In the genomic region with DNA sequence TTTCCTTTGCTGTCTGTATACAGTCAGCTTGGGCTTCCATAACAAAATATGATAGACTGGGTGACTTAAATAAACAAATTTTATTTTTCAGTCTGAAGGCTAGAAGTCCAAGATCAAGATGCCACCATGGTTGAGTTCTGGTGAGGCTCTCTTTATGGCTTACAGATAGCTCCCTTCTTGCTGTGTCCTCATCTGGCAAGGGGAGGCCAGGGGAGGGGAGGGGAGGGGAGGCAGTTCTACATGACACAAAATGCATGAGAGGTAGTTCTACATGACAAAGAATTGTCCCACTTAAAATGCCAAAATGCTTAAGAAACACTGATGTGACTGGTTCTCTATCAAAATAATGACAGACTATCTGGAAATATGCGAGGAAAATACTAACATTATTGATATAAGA, we compare ENCODE assay signal across 1 cellular context.
TF ChIP-seq lines count a peak whose summit lies in the region.

No MANE protein-coding gene starts in this region.

TF ChIP-seq in WTC11, 78 proteins besides CTCF, POLR2A, EP300 and RAD21 (continued from another document):
- no peak for TF ChIP-seq ATF2 (CRISPR knock-in tag; IDR thresholded peaks at IDR 0.05; ENCODE audit: borderline replicate concordance, low read depth)
- TF ChIP-seq, protein P1, sequence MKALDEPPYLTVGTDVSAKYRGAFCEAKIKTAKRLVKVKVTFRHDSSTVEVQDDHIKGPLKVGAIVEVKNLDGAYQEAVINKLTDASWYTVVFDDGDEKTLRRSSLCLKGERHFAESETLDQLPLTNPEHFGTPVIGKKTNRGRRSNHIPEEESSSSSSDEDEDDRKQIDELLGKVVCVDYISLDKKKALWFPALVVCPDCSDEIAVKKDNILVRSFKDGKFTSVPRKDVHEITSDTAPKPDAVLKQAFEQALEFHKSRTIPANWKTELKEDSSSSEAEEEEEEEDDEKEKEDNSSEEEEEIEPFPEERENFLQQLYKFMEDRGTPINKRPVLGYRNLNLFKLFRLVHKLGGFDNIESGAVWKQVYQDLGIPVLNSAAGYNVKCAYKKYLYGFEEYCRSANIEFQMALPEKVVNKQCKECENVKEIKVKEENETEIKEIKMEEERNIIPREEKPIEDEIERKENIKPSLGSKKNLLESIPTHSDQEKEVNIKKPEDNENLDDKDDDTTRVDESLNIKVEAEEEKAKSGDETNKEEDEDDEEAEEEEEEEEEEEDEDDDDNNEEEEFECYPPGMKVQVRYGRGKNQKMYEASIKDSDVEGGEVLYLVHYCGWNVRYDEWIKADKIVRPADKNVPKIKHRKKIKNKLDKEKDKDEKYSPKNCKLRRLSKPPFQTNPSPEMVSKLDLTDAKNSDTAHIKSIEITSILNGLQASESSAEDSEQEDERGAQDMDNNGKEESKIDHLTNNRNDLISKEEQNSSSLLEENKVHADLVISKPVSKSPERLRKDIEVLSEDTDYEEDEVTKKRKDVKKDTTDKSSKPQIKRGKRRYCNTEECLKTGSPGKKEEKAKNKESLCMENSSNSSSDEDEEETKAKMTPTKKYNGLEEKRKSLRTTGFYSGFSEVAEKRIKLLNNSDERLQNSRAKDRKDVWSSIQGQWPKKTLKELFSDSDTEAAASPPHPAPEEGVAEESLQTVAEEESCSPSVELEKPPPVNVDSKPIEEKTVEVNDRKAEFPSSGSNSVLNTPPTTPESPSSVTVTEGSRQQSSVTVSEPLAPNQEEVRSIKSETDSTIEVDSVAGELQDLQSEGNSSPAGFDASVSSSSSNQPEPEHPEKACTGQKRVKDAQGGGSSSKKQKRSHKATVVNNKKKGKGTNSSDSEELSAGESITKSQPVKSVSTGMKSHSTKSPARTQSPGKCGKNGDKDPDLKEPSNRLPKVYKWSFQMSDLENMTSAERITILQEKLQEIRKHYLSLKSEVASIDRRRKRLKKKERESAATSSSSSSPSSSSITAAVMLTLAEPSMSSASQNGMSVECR (CRISPR knock-in tag; IDR thresholded peaks at IDR 0.05; ENCODE audit: borderline replicate concordance): no peak
- TF ChIP-seq, protein P2, sequence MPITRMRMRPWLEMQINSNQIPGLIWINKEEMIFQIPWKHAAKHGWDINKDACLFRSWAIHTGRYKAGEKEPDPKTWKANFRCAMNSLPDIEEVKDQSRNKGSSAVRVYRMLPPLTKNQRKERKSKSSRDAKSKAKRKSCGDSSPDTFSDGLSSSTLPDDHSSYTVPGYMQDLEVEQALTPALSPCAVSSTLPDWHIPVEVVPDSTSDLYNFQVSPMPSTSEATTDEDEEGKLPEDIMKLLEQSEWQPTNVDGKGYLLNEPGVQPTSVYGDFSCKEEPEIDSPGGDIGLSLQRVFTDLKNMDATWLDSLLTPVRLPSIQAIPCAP (CRISPR knock-in tag; IDR thresholded peaks at IDR 0.05): no peak
- TF ChIP-seq E2F4 (CRISPR knock-in tag; IDR thresholded peaks at IDR 0.05; ENCODE audit: borderline replicate concordance, low read depth): no peak
- TF ChIP-seq AFF4 (CRISPR knock-in tag; IDR thresholded peaks at IDR 0.05; ENCODE audit: borderline replicate concordance): no peak
- TF ChIP-seq ZNF232 (CRISPR knock-in tag; IDR thresholded peaks at IDR 0.05): no peak
- no peak for TF ChIP-seq KAT7 (CRISPR knock-in tag; IDR thresholded peaks at IDR 0.05; ENCODE audit: borderline replicate concordance)
- TF ChIP-seq ZNF423 (CRISPR knock-in tag; IDR thresholded peaks at IDR 0.05): no peak
- TF ChIP-seq, protein P3, sequence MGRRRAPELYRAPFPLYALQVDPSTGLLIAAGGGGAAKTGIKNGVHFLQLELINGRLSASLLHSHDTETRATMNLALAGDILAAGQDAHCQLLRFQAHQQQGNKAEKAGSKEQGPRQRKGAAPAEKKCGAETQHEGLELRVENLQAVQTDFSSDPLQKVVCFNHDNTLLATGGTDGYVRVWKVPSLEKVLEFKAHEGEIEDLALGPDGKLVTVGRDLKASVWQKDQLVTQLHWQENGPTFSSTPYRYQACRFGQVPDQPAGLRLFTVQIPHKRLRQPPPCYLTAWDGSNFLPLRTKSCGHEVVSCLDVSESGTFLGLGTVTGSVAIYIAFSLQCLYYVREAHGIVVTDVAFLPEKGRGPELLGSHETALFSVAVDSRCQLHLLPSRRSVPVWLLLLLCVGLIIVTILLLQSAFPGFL (CRISPR knock-in tag; IDR thresholded peaks at IDR 0.05; ENCODE audit: borderline replicate concordance): no peak
- TF ChIP-seq PRRX2 (CRISPR knock-in tag; IDR thresholded peaks at IDR 0.05): no peak
- TF ChIP-seq TEAD1 (CRISPR knock-in tag; IDR thresholded peaks at IDR 0.05): no peak
- no peak for TF ChIP-seq ZBTB21 (CRISPR knock-in tag; IDR thresholded peaks at IDR 0.05; ENCODE audit: borderline replicate concordance)
- no peak for TF ChIP-seq ZNF425 (CRISPR knock-in tag; conservative IDR thresholded peaks at IDR 0.05)
- TF ChIP-seq FOXJ3 (CRISPR knock-in tag; IDR thresholded peaks at IDR 0.05; ENCODE audit: borderline replicate concordance): no peak
- TF ChIP-seq NFE2L1 (CRISPR knock-in tag; IDR thresholded peaks at IDR 0.05): no peak
- TF ChIP-seq, protein P4, sequence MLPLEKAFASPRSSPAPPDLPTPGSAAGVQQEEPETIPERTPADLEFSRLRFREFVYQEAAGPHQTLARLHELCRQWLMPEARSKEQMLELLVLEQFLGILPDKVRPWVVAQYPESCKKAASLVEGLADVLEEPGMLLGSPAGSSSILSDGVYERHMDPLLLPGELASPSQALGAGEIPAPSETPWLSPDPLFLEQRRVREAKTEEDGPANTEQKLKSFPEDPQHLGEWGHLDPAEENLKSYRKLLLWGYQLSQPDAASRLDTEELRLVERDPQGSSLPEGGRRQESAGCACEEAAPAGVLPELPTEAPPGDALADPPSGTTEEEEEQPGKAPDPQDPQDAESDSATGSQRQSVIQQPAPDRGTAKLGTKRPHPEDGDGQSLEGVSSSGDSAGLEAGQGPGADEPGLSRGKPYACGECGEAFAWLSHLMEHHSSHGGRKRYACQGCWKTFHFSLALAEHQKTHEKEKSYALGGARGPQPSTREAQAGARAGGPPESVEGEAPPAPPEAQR (CRISPR knock-in tag; IDR thresholded peaks at IDR 0.05): no peak
- TF ChIP-seq, protein P5, sequence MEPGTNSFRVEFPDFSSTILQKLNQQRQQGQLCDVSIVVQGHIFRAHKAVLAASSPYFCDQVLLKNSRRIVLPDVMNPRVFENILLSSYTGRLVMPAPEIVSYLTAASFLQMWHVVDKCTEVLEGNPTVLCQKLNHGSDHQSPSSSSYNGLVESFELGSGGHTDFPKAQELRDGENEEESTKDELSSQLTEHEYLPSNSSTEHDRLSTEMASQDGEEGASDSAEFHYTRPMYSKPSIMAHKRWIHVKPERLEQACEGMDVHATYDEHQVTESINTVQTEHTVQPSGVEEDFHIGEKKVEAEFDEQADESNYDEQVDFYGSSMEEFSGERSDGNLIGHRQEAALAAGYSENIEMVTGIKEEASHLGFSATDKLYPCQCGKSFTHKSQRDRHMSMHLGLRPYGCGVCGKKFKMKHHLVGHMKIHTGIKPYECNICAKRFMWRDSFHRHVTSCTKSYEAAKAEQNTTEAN (CRISPR knock-in tag; IDR thresholded peaks at IDR 0.05): no peak
- TF ChIP-seq, protein P6, sequence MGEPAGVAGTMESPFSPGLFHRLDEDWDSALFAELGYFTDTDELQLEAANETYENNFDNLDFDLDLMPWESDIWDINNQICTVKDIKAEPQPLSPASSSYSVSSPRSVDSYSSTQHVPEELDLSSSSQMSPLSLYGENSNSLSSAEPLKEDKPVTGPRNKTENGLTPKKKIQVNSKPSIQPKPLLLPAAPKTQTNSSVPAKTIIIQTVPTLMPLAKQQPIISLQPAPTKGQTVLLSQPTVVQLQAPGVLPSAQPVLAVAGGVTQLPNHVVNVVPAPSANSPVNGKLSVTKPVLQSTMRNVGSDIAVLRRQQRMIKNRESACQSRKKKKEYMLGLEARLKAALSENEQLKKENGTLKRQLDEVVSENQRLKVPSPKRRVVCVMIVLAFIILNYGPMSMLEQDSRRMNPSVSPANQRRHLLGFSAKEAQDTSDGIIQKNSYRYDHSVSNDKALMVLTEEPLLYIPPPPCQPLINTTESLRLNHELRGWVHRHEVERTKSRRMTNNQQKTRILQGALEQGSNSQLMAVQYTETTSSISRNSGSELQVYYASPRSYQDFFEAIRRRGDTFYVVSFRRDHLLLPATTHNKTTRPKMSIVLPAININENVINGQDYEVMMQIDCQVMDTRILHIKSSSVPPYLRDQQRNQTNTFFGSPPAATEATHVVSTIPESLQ (CRISPR knock-in tag; IDR thresholded peaks at IDR 0.05): no peak
TF ChIP-seq in WTC11: peak in this region for 0.
